ENCODE assay signal across 24 cellular contexts in the genomic region with DNA sequence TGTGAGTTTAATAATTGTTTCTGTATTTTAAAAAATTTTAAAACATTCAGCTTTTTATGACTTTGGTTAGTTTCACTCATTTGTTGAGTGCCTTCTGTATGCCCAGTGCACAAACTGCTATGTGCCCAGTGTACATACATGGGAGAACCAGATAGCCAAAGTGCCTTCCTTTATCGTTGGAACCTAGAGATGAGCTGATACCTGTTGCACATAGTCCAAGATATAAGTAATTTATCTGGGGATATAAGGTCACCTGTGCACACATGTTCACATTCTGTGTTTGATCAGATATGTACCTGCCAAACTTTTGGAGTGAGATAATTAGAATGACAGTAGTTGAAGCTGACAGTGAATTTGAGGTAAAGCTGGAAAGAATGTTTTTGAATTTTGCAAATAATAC.
"Had no signal": no experiment of that assay in that cellular context is flagged by ENCODE, and none has a peak within 500 bp of the region (broad histone marks: within the 10 kb centered on the region; RNA-seq: fewer than 3 reads in every experiment).

No MANE protein-coding gene starts in this region.

- H3K4me1 ChIP-seq: colonic mucosa, esophagus muscularis mucosa, foreskin keratinocyte, gastroesophageal sphincter, lower lobe of right lung had no signal

- H3K9me3 ChIP-seq: colonic mucosa, esophagus muscularis mucosa, gastroesophageal sphincter, heart right ventricle, left lung, lower lobe of right lung, mucosa of descending colon had no signal

- H3K27me3 ChIP-seq: colonic mucosa, esophagus muscularis mucosa, foreskin keratinocyte, gastroesophageal sphincter, heart right ventricle, left lung had no signal

- H3K36me3 Mint-ChIP-seq: mesothelial cell of epicardium had no signal

- H3K9me3 Mint-ChIP-seq: dendritic cell treated with granulocyte-macrophage colony-stimulating factor and Interleukin-4, amounts not matched to agents 40 ng/mL and 50 ng/mL, for 4 days; mesothelial cell of epicardium; naive B cell had no signal

- H3K27ac ChIP-seq: colonic mucosa, esophagus muscularis mucosa, foreskin keratinocyte, gastroesophageal sphincter, heart right ventricle, left lung, lower lobe of right lung had no signal

- ATAC-seq: foreskin keratinocyte, gastroesophageal sphincter, heart right ventricle, left cardiac atrium, left lung, left ventricle myocardium superior, lower lobe of right lung, mucosa of descending colon had no signal

- H3K4me3 Mint-ChIP-seq: dendritic cell treated with granulocyte-macrophage colony-stimulating factor and Interleukin-4, amounts not matched to agents 40 ng/mL and 50 ng/mL, for 4 days; mesothelial cell of epicardium; naive B cell had no signal

- H3K36me3 ChIP-seq: colonic mucosa, left lung had no signal

- FAIRE-seq: endothelial cell of umbilical vein, frontal cortex, islet of Langerhans, keratinocyte had no signal

- H3K4me1 Mint-ChIP-seq: mesothelial cell of epicardium had no signal

- H3K27ac Mint-ChIP-seq: mesothelial cell of epicardium had no signal

- H3K27me3 Mint-ChIP-seq: dendritic cell treated with granulocyte-macrophage colony-stimulating factor and Interleukin-4, amounts not matched to agents 40 ng/mL and 50 ng/mL, for 4 days; naive B cell had no signal

- DNase-seq: colonic mucosa; cortex of kidney; effector CD4-positive, alpha-beta T cell; effector memory CD4-positive, alpha-beta T cell; foreskin keratinocyte; glutamatergic neuron; head of caudate nucleus; heart right ventricle; hippocampal formation; left cardiac atrium; left lung; left ventricle myocardium superior; lower lobe of right lung; mesenchymal stem cell; mucosa of descending colon; naive B cell had no signal

- H3K4me3 ChIP-seq: colonic mucosa, esophagus muscularis mucosa, gastroesophageal sphincter, heart right ventricle, left lung, lower lobe of right lung, mucosa of descending colon had no signal
